ENCODE assay signal across 28 cellular contexts in the genomic region with DNA sequence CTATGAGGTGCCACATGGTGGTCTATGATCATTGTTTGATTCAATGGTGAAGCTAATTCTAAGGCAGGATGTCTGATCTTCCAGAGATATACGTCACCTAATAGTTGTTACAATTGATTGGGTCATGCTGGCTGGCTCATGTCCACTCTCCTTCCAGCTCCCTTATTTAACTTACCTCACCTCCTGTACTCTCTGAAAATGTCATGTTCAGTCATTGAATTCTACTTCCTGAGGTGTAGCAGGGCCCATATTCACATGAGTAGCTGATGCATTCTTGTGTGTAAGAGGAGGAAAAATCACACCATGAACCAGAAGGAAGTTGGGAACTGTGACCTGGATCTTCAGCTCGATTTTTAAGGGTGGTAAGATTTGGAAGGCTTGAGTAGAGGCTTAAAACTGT.
"Had no signal": no experiment of that assay in that cellular context is flagged by ENCODE, and none has a peak within 500 bp of the region (broad histone marks: within the 10 kb centered on the region; RNA-seq: fewer than 3 reads in every experiment).

No MANE protein-coding gene starts in this region.

- DNase-seq: colonic mucosa; cortex of kidney; dermis blood vessel endothelial cell; dorsolateral prefrontal cortex; effector CD4-positive, alpha-beta T cell; effector CD8-positive, alpha-beta T cell; effector memory CD4-positive, alpha-beta T cell; effector memory CD8-positive, alpha-beta T cell; endodermal cell; erythroblast; esophagus squamous epithelium; foreskin fibroblast; foreskin keratinocyte; foreskin melanocyte; gastrocnemius medialis; glutamatergic neuron; head of caudate nucleus; heart left ventricle; heart right ventricle had no signal

- FAIRE-seq: colon, endometrium, endothelial cell of umbilical vein, frontal cortex had no signal

- H3K4me3 ChIP-seq: colonic mucosa, coronary artery, dorsolateral prefrontal cortex, esophagus muscularis mucosa, esophagus squamous epithelium, gastrocnemius medialis, gastroesophageal sphincter, heart left ventricle, heart right ventricle had no signal

- H3K9me3 ChIP-seq: colonic mucosa, esophagus muscularis mucosa, esophagus squamous epithelium, gastrocnemius medialis had no signal

- H3K27ac ChIP-seq: colonic mucosa, coronary artery, dorsolateral prefrontal cortex, epithelial cell of prostate, esophagus muscularis mucosa, esophagus squamous epithelium, foreskin keratinocyte, gastrocnemius medialis, gastroesophageal sphincter, heart left ventricle, heart right ventricle had no signal

- H3K4me1 ChIP-seq: colonic mucosa, esophagus muscularis mucosa, esophagus squamous epithelium, foreskin keratinocyte, gastrocnemius medialis, gastroesophageal sphincter, heart right ventricle had no signal

- H3K27me3 ChIP-seq: colonic mucosa, dorsolateral prefrontal cortex, esophagus muscularis mucosa, esophagus squamous epithelium, foreskin keratinocyte, gastrocnemius medialis, gastroesophageal sphincter, heart left ventricle, heart right ventricle had no signal

- H3K36me3 ChIP-seq: colonic mucosa, esophagus muscularis mucosa, esophagus squamous epithelium, gastrocnemius medialis, gastroesophageal sphincter, heart left ventricle, heart right ventricle had no signal

- ATAC-seq: effector memory CD8-positive, alpha-beta T cell; esophagus mucosa; foreskin keratinocyte; gastrocnemius medialis; gastroesophageal sphincter had no signal
